In genomic region chr17:66301864-66302741, GRCh38 we compare ENCODE assay signal across 8 cellular contexts. TPM values are rescaled to one million over a fixed set of nuclear protein-coding genes. Genes with fewer than 3 reads are reported as not detected.
DNase-seq lines count a peak whose midpoint lies in the region; ATAC-seq and TF ChIP-seq lines count a peak whose summit lies in the region.

TSS of gene PRKCA (plus strand) at chr17:66302613.

- peak within 1 kb of the TSS; percentile 85 to 96 (median 93) for H3K4me3 Mint-ChIP-seq in naive B cell

- H3K4me3 ChIP-seq in Panc1 (ENCODE audit: low read depth in 2 of 2, low read length in 2 of 2), result peak within 1 kb of the TSS; percentile 67 to 75
- peak within 1 kb of the TSS; percentile 66 to 89 (median 86) for H3K4me3 ChIP-seq in fibroblast of lung (replicated peaks in 1 of 4; ENCODE audit: control extremely low read depth in 1 of 4, insufficient read depth in 1 of 4, low read depth in 3 of 4, low read length in 4 of 4)

- H3K9me3 ChIP-seq in Panc1 (ENCODE audit: control insufficient read depth, insufficient read depth, low read depth, low read length), result no peaks in the 10 kb centered on the region
- H3K9me3 ChIP-seq in fibroblast of lung (ENCODE audit: control insufficient read depth, insufficient read depth, low read depth, low read length), result no peaks in the 10 kb centered on the region

- POLR2A ChIA-PET in Panc1 (lab: Charles Lee), result interaction anchor here (0.6 kb wide), 1 partner anchor 173 kb away, joined by 3 read pairs; no protein-coding TSS in a partner anchor

- H3K27ac Mint-ChIP-seq in naive B cell, result peak within 1 kb of the TSS in 3 of 6 donors; percentile 2 to 81 (median 56)

- CTCF ChIA-PET in Panc1 (lab: Charles Lee), result no interaction called here

- no TSS peak for BruUV-seq in Panc1 (replicated peaks; lab: Mats Ljungman, UMichigan)

- H3K9ac ChIP-seq in fibroblast of lung (ENCODE audit: insufficient read depth, low read length), result peak within 1 kb of the TSS; percentile 76

- intact Hi-C loops in Panc1 (cut with micrococcal nuclease; ENCODE audit: unreplicated experiment), result no loop called here

- H3K27me3 Mint-ChIP-seq in naive B cell, result peaks cover 44 to 59% (median 46%) of the 10 kb centered on the region in 3 donors

- ATAC-seq in GM19035 (IDR thresholded peaks at IDR 0.05; ENCODE audit: unreplicated experiment) (peak; percentile 86), HG03442 (IDR thresholded peaks at IDR 0.05; ENCODE audit: unreplicated experiment) (peak; percentile 74), Panc1 (peak; percentile 91), naive B cell (ENCODE audit: low read depth in 2 of 2) (peak; percentile 81 to 84)

- H3K4me1 ChIP-seq in Panc1 (ENCODE audit: control insufficient read depth, insufficient read depth, low read length) (peaks cover 18% of the 10 kb centered on the region), fibroblast of lung (ENCODE audit: control insufficient read depth, extremely low read depth, insufficient read depth, low read length) (peaks cover 2% of the 10 kb centered on the region)

- TF ChIP-seq CTCF in AG09319 (IDR thresholded peaks at IDR 0.05; ENCODE audit: low read depth, low read length) (no peak), Panc1 (IDR thresholded peaks at IDR 0.05) (no peak), fibroblast of lung (conservative IDR thresholded peaks at IDR 0.05 in 1 of 2, IDR thresholded peaks at IDR 0.05 in 1 of 2; ENCODE audit: low read depth in 1 of 2, low read length in 2 of 2) (no peak)

- H3K36me3 ChIP-seq in Panc1 (ENCODE audit: control insufficient read depth, insufficient read depth, low read length) (peaks cover 5% of the 10 kb centered on the region; the same call in 1 of the 2 replicates), fibroblast of lung (ENCODE audit: control insufficient read depth, insufficient read depth, low read length) (no peaks in the 10 kb centered on the region)

- peak; percentile 53 for DNase-seq in AG09319 (ENCODE audit: extremely low read depth, low read depth)
- DNase-seq in Panc1 (ENCODE audit: low read depth, low spot score), result no peak
- peak; percentile 44 to 60 for DNase-seq in activated T-helper 1 cell treated with anti-CD3 and anti-CD28 coated beads, Interleukin-2, amount 50 U/mL, for 16 hours (ENCODE audit: low read depth in 1 of 2, low spot score in 1 of 2)
- DNase-seq in fibroblast of lung (ENCODE audit: low read depth in 2 of 2), result peak; percentile 72 to 74
- peak; percentile 46 for DNase-seq in naive B cell
- peak; percentile 44 to 74 (median 64) for DNase-seq in stimulated activated naive CD4-positive, alpha-beta T cell (lab: John Stamatoyannopoulos, UW)

- H3K4me1 Mint-ChIP-seq in naive B cell, result peaks cover 8 to 11% (median 8%) of the 10 kb centered on the region in 3 donors

- no peaks in the 10 kb centered on the region for H4K20me1 ChIP-seq in fibroblast of lung (ENCODE audit: control insufficient read depth, extremely low read depth, insufficient read depth, low read length)

- H2AFZ ChIP-seq in fibroblast of lung (ENCODE audit: low read length), result peak within 1 kb of the TSS; percentile 31

- peaks cover 0 to 9% of the 10 kb centered on the region in 2 donors for H3K36me3 Mint-ChIP-seq in naive B cell

- peaks cover 0 to 3% (median 0%) of the 10 kb centered on the region in 7 donors for H3K9me3 Mint-ChIP-seq in naive B cell

- in situ Hi-C loops in Panc1 (cut with HindIII; ENCODE audit: low pct_unique_long_range_greater_than_20kb, low sequenced_read_pairs), result no loop called here

- H3K79me2 ChIP-seq in fibroblast of lung (ENCODE audit: control insufficient read depth, insufficient read depth, low read length), result peaks cover 47% of the 10 kb centered on the region

- peak within 1 kb of the TSS; percentile 93 for H3K4me2 ChIP-seq in fibroblast of lung (ENCODE audit: extremely low read depth, insufficient read depth, low read length)

- H3K27ac ChIP-seq in Panc1 (ENCODE audit: low read length) (peak within 1 kb of the TSS; percentile 89), fibroblast of lung (ENCODE audit: insufficient read depth, low read length) (peak within 1 kb of the TSS; percentile 73)

- H3K27me3 ChIP-seq in Panc1 (ENCODE audit: control insufficient read depth, insufficient read depth, low read length) (no peaks in the 10 kb centered on the region), fibroblast of lung (ENCODE audit: control insufficient read depth, insufficient read depth, low read length) (no peaks in the 10 kb centered on the region)

RNA-seq across cellular contexts. Expression of gene PRKCA, which starts in this region (rescaled TPM):
- total RNA-seq in Panc1 (2021; ENCODE audit: unreplicated experiment) (53.0 TPM), fibroblast of lung (14.6 and 34.0 TPM in 2 replicates)
- 19.2 TPM for polyA plus RNA-seq in Panc1 (2012; ENCODE audit: insufficient read length)
- polyA plus RNA-seq in fibroblast of lung (46.3 and 74.2 TPM in 2 replicates), naive B cell (ENCODE audit: low read depth in 6 of 6) (under 1 TPM in 2 of 6 donors, not detected in 4; 0.03 to 0.06 TPM)
- 25.2 and 45.4 TPM in 2 replicates for polyA plus RNA-seq in fibroblast of lung (2012)
- 105 and 147 TPM in 2 replicates for polyA minus RNA-seq in fibroblast of lung (ENCODE audit: low replicate concordance)

Comparison
In these comparisons a context has a peak if more than half of its experiments do, and no peak if none do; other contexts are left out.
1. RNA of gene PRKCA (polyA plus RNA-seq): 25.2 to 74.2 TPM in fibroblast of lung; 0.03 to 0.06 TPM in naive B cell; every median in the first group is over 10 times any median in the second.
2. Peak in DNase-seq and ATAC-seq in naive B cell; RNA of the gene not detected or under 1 TPM.
3. Peak in every context shown above with its lines, with median percentiles within 50 percentile points of each other: ATAC-seq.